In the genomic region with DNA sequence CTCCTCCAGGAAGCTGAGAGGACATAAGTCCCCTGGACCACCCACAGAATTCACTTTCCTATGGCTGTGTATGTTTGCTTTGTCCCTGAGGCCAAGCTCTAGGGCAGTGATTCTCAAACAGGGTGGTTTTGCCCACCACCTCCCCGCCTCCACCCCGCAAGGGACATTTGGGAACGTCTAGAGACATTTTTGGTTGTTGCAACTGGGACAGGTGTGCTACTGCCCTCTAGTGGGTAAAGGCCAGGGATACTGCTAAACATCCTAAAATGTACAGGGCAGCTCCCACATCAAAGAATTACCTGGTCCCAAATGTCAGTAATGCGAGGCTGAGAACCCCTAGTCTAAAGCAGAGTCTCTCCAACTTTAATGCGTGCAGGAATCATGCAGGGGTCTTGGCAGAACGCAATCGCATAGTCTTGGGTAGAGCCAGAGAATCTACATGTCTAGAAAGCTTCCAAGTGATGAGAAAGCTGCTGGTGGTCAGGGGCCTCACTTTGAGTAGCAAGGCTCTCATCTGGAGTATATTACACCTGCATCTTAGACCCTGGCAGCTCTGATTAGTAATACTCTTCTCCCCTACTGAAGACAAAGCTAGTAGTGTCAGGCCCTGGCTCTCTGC, we compare ENCODE assay signal across 1 cellular context.
TF ChIP-seq lines count a peak whose summit lies in the region.

No MANE protein-coding gene starts in this region.

TF ChIP-seq in HCT116, 20 proteins besides CTCF, POLR2A, EP300 and RAD21:
- TF ChIP-seq EZH2 (IDR thresholded peaks at IDR 0.05) (no peak), TCF7L2 (IDR thresholded peaks at IDR 0.05; ENCODE audit: borderline replicate concordance, extremely low read depth, insufficient read depth, insufficient read length) (peak; percentile 38)
